ENCODE assay signal across 26 cellular contexts in the genomic region with DNA sequence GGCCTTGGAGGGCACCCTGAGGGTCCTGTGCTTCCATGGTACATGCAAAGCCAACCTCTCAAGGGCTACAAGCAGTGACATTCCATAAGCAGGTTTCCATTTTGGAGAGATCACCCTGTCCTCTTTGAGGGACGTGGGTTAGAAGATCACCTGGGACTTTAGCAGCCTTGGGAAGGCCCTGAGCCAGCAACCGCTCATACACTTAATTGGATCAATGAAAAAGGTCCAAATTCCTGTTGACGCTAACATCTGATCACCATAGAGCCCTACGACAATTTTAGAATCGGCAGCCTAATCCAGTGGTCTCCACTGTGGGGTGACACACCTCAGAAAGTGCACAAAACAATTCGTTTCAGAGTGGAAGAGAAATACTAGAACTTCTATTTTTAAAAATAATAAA.
"Had no signal": no experiment of that assay in that cellular context is flagged by ENCODE, and none has a peak within 500 bp of the region (broad histone marks: within the 10 kb centered on the region; RNA-seq: fewer than 3 reads in every experiment).

No MANE protein-coding gene starts in this region.

- H3K4me2 ChIP-seq: hepatocyte had no signal

- DNase-seq: colonic mucosa; cortex of kidney; effector CD8-positive, alpha-beta T cell; effector memory CD8-positive, alpha-beta T cell; endodermal cell; erythroblast; foreskin keratinocyte; heart left ventricle; hypothalamus; immature natural killer cell; left cardiac atrium; left ventricle myocardium inferior; lower lobe of right lung; mesenchymal stem cell; mucosa of descending colon; naive B cell had no signal

- H3K27ac ChIP-seq: colonic mucosa, epithelial cell of prostate, foreskin keratinocyte, gastroesophageal sphincter, heart left ventricle, hepatocyte, left ventricle myocardium inferior, lower lobe of right lung had no signal

- H3K36me3 Mint-ChIP-seq: immature natural killer cell, mesothelial cell of epicardium, naive B cell had no signal

- H3K4me1 ChIP-seq: colonic mucosa, foreskin keratinocyte had no signal

- H3K27me3 ChIP-seq: colonic mucosa, foreskin keratinocyte, gastroesophageal sphincter, heart left ventricle, hepatocyte had no signal

- H3K36me3 ChIP-seq: colonic mucosa, gastroesophageal sphincter, heart left ventricle, left ventricle myocardium inferior, lower lobe of right lung had no signal

- H3K27ac Mint-ChIP-seq: dendritic cell treated with granulocyte-macrophage colony-stimulating factor and Interleukin-4, amounts not matched to agents 40 ng/mL and 50 ng/mL, for 4 days; effector memory CD8-positive, alpha-beta T cell; endodermal cell; immature natural killer cell; mesothelial cell of epicardium had no signal

- H3K27me3 Mint-ChIP-seq: effector memory CD8-positive, alpha-beta T cell; naive B cell had no signal

- FAIRE-seq: endometrium, frontal cortex, islet of Langerhans, keratinocyte had no signal

- H3K9me3 ChIP-seq: colonic mucosa, gastroesophageal sphincter, heart left ventricle, left ventricle myocardium inferior, lower lobe of right lung, mucosa of descending colon had no signal

- H3K4me3 Mint-ChIP-seq: dendritic cell treated with granulocyte-macrophage colony-stimulating factor and Interleukin-4, amounts not matched to agents 40 ng/mL and 50 ng/mL, for 4 days; effector memory CD8-positive, alpha-beta T cell; endodermal cell; immature natural killer cell; mesothelial cell of epicardium; naive B cell had no signal

- H3K4me3 ChIP-seq: colonic mucosa, gastroesophageal sphincter, heart left ventricle, hepatocyte, left ventricle myocardium inferior, lower lobe of right lung, mucosa of descending colon had no signal

- ATAC-seq: effector memory CD8-positive, alpha-beta T cell; esophagus mucosa; foreskin keratinocyte; gastroesophageal sphincter; heart left ventricle; left cardiac atrium; lower lobe of right lung; mucosa of descending colon had no signal

- H2AFZ ChIP-seq: hepatocyte had no signal

- H3K79me2 ChIP-seq: hepatocyte had no signal

- H3K9me3 Mint-ChIP-seq: endodermal cell had no signal
